ENCODE assay signal across 13 cellular contexts in the genomic region with DNA sequence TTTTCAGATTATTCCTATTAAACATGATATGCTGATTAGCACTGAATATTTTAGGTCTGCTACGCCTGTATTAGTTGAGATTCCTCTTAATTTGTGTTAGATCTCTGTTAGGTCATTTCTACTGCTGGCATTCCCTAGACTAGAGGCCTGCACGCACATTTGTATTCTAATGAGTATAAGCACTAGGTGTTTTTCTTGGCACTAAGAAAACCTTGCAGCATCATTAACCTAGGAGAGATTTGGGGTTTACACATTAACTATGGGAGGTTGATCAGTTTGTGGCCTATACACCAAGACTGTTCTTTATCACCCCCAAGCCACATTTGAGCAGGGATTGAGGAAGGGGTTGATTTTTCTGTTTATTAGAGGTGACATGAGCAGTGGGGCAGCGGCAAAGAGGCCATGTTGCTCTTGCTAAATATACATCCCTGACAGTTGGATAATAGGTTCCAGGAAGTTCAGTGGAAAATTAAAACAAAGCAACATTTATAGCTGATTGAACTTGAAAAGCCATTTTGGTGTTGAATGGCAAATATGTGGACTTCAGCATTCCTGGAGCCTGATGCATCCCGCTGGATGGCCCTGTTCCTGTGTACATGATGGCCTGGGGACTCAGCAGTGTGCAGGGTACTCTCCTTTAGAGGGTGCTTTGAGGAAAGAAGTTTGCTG.
DNase-seq lines count a peak whose midpoint lies in the region; ATAC-seq and TF ChIP-seq lines count a peak whose summit lies in the region.
"Had no signal": no experiment of that assay in that cellular context is flagged by ENCODE, and none has a peak within 500 bp of the region (broad histone marks: within the 10 kb centered on the region; RNA-seq: fewer than 3 reads in every experiment).

No MANE protein-coding gene starts in this region.

- peaks cover 44% of the 10 kb centered on the region for H3K4me1 Mint-ChIP-seq in Calu3 (ENCODE audit: low read depth, unreplicated experiment)
- H3K4me1 Mint-ChIP-seq in nephron: peaks cover 62% of the 10 kb centered on the region

- H3K36me3 ChIP-seq in SJCRH30 (peaks cover 30% of the 10 kb centered on the region), tibial artery (peaks cover 0 to 5% (median 0%) of the 10 kb centered on the region in 3 donors)

- TF ChIP-seq CTCF in Calu3 (IDR thresholded peaks at IDR 0.05; ENCODE audit: unreplicated experiment) (no peak), nephron (IDR thresholded peaks at IDR 0.05; ENCODE audit: unreplicated experiment in 3 of 3) (no peak), tibial artery (IDR thresholded peaks at IDR 0.05) (no peak)

- H3K4me3 Mint-ChIP-seq in Calu3 (ENCODE audit: low read depth, unreplicated experiment): peak overlapping the region; percentile 50
- H3K4me3 Mint-ChIP-seq in nephron: no peak overlapping the region
- H3K4me3 Mint-ChIP-seq: neural crest cell had no signal

- intact Hi-C loops in Calu3 (cut with micrococcal nuclease; ENCODE audit: unreplicated experiment): no loop called here
- intact Hi-C loops in tibial artery (cut with DNase I; ENCODE audit: low total_unique reads): no loop called here

- H3K9me3 Mint-ChIP-seq in Calu3 (ENCODE audit: low read depth, unreplicated experiment) (no peaks in the 10 kb centered on the region), nephron (no peaks in the 10 kb centered on the region)
- H3K9me3 Mint-ChIP-seq: neural crest cell had no signal

- H3K36me3 Mint-ChIP-seq in Calu3 (ENCODE audit: insufficient read depth, unreplicated experiment): no peaks in the 10 kb centered on the region
- peaks cover 20% of the 10 kb centered on the region for H3K36me3 Mint-ChIP-seq in nephron (ENCODE audit: low read depth)

- H3K4me1 ChIP-seq in SJCRH30: peaks cover 48% of the 10 kb centered on the region
- H3K4me1 ChIP-seq in tibial artery: peaks cover 0 to 39% (median 24%) of the 10 kb centered on the region in 4 donors

- H3K4me3 ChIP-seq in SJCRH30: no peak overlapping the region
- H3K4me3 ChIP-seq in tibial artery: no peak overlapping the region

- BruUV-seq in Calu3 (replicated peaks; lab: Mats Ljungman, UMichigan): no TSS peak

- H3K9me3 ChIP-seq in SJCRH30 (replicated peaks): no peaks in the 10 kb centered on the region
- no peaks in the 10 kb centered on the region for H3K9me3 ChIP-seq in tibial artery
- H3K9me3 ChIP-seq: Caco-2 had no signal

- peak overlapping the region; percentile 54 for H3K27ac ChIP-seq in SJCRH30
- H3K27ac ChIP-seq in tibial artery: no peak overlapping the region

- CTCF ChIA-PET in Calu3 (lab: Charles Lee): interaction anchor here (0.7 to 1.0 kb wide), 4 partner anchors 10 to 335 kb away, joined by 3 read pairs; partner anchors contain the start of gene GBF1

- H3K27me3 ChIP-seq in SJCRH30 (no peaks in the 10 kb centered on the region), tibial artery (no peaks in the 10 kb centered on the region)

- ATAC-seq in GM18858 (IDR thresholded peaks at IDR 0.05; ENCODE audit: unreplicated experiment): no peak
- ATAC-seq in GM21576 (IDR thresholded peaks at IDR 0.05; ENCODE audit: unreplicated experiment): no peak

- peak; percentile 70 for DNase-seq in Calu3
- DNase-seq in SJCRH30: peak; percentile 68 to 75
- DNase-seq in fibroblast of peridontal ligament (ENCODE audit: extremely low read depth): peak; percentile 65
- no peak for DNase-seq in NCI-H82 treated with DMSO at 0.1 percent for 48 hours (lab: John Stamatoyannopoulos, UW; ENCODE audit: unreplicated experiment)
- no peak for DNase-seq in tibial artery
- DNase-seq: activated effector memory CD4-positive, alpha-beta T cell treated with Interleukin-2 at 50 U/mL for 16 hours; KG1; NCI-H748 treated with DMSO at 0.1 percent for 48 hours had no signal

- H3K27me3 Mint-ChIP-seq in Calu3 (ENCODE audit: unreplicated experiment): no peaks in the 10 kb centered on the region
- no peaks in the 10 kb centered on the region for H3K27me3 Mint-ChIP-seq in nephron (ENCODE audit: low read depth)

- H3K27ac Mint-ChIP-seq in Calu3 (ENCODE audit: unreplicated experiment): peak overlapping the region; percentile 92
- H3K27ac Mint-ChIP-seq in nephron: peak overlapping the region; percentile 82 to 88 (median 86)

Comparison
In these comparisons a context has a peak if more than half of its experiments do, and no peak if none do; other contexts are left out.
1. DNase-seq: peak in Calu3 (single experiment), SJCRH30 (2 of 2) and fibroblast of peridontal ligament (single experiment); none in NCI-H82 treated with DMSO at 0.1 percent for 48 hours (single experiment) and tibial artery (0 of 2).